In genomic region chr12:63917864-63918742, GRCh38 we compare ENCODE assay signal across 8 cellular contexts.
DNase-seq lines count a peak whose midpoint lies in the region; ATAC-seq and TF ChIP-seq lines count a peak whose summit lies in the region.

No MANE protein-coding gene starts in this region.

- in situ Hi-C loops in transverse colon (cut with MboI; ENCODE audit: low pct_ligation_motif_present in 1 of 4, low pct_unique_long_range_greater_than_20kb in 1 of 4, low sequenced_read_pairs in 3 of 4), result no loop called here

- H3K9me3 ChIP-seq in SJSA1 (replicated peaks) (no peaks in the 10 kb centered on the region), heart right ventricle (no peaks in the 10 kb centered on the region), transverse colon (no peaks in the 10 kb centered on the region)

- TF ChIP-seq POLR2A in transverse colon (IDR thresholded peaks at IDR 0.05), result no peak

- no peak for TF ChIP-seq CTCF in heart right ventricle (IDR thresholded peaks at IDR 0.05)
- TF ChIP-seq CTCF in transverse colon (IDR thresholded peaks at IDR 0.05), result no peak

- H3K4me1 ChIP-seq in SJSA1 (replicated peaks) (peaks cover 55% of the 10 kb centered on the region), heart right ventricle (peaks cover 0 to 43% (median 6%) of the 10 kb centered on the region in 9 donors), transverse colon (peaks cover 24 to 68% (median 47%) of the 10 kb centered on the region in 4 donors)

- DNase-seq in SJSA1 (ENCODE audit: low read depth in 1 of 2, low spot score in 2 of 2) (peak; percentile 66 to 96), heart right ventricle (no peak), transverse colon (no peak), substantia nigra (lab: John Stamatoyannopoulos, UW) (no peak), NCI-H146 (lab: John Stamatoyannopoulos, UW) (no peak)

- H3K27ac ChIP-seq in SJSA1 (peak overlapping the region; percentile 98), heart right ventricle (peak overlapping the region in 1 of 10 donors; percentile 64), transverse colon (peak overlapping the region; percentile 78 to 89 (median 86)), substantia nigra (ENCODE audit: low read depth, low read length, poor library complexity, severe bottlenecking) (no peak overlapping the region)

- intact Hi-C loops in heart right ventricle (cut with DNase I) (no loop called here), transverse colon (cut with DNase I; ENCODE audit: low total_unique reads) (no loop called here)

- WGBS in heart right ventricle, 2 donors, result 86 to 88% methylated on average over 10 of the region's 10 CpGs
- 31 to 37% methylated on average over 8 to 10 of the region's 10 CpGs for WGBS in transverse colon (ENCODE audit: low coverage in 1 of 2), 2 donors

- H3K36me3 ChIP-seq in SJSA1 (no peaks in the 10 kb centered on the region), heart right ventricle (no peaks in the 10 kb centered on the region), transverse colon (no peaks in the 10 kb centered on the region)

- no peak overlapping the region; the same call in 1 of the 2 replicates for H3K4me3 ChIP-seq in SJSA1
- no peak overlapping the region for H3K4me3 ChIP-seq in heart right ventricle
- H3K4me3 ChIP-seq in transverse colon, result peak overlapping the region in 1 of 4 donors; percentile 1

- H3K27me3 ChIP-seq in SJSA1 (replicated peaks) (no peaks in the 10 kb centered on the region), heart right ventricle (no peaks in the 10 kb centered on the region), transverse colon (no peaks in the 10 kb centered on the region)

- ATAC-seq in GM18520 (IDR thresholded peaks at IDR 0.05; ENCODE audit: unreplicated experiment) (peak; percentile 49), HG03039 (IDR thresholded peaks at IDR 0.05; ENCODE audit: unreplicated experiment) (peak; percentile 61), heart right ventricle (peak in 7 of 8 donors; percentile 28 to 90 (median 55)), GM21717 (IDR thresholded peaks at IDR 0.05; ENCODE audit: unreplicated experiment) (no peak)

- peak; percentile 84 for TF ChIP-seq EP300 in transverse colon (IDR thresholded peaks at IDR 0.05; ENCODE audit: low read depth)

Comparison
In these comparisons a context has a peak if more than half of its experiments do, and no peak if none do; other contexts are left out.
1. DNase-seq: peak in SJSA1 (2 of 2); none in heart right ventricle (0 of 2), transverse colon (single experiment), substantia nigra (0 of 49) and NCI-H146 (single experiment).